14 cellular contexts compared by ENCODE assay signal in the genomic region with DNA sequence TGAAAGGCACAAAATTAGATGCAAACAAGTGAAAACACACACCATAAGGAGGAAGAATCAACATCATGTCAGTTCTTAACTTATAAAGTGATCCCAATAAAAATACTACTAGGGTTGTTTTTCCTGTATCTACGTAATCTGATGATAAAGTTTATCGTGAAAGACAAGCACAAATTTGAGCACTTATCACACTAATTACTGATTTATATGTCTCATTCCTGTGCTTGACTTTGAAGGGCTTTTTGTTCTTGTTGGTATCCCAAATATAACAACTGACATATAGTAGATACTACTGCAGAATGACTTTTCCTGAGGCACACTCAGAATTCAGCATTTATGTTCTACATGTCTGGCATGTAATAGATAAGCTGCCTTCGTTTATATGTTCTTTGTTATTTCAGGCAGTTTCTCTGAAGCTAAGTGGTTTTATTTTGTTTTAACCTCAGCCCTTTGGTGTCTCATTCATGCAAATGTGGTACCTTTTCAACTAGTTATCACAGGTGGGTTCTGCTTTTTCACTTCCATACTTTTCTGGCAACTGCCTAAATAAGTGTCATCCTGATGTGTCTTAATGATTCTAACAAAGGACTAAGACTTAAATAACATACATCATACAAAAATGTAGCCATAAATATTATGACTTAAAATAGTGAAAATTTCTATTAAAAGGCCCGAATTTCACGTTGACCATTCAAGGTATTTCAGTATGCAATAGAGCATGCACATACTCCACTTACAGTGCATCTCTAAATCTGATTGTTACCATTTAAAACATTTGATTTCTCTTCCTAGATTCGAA.
DNase-seq lines count a peak whose midpoint lies in the region; ATAC-seq and TF ChIP-seq lines count a peak whose summit lies in the region.
"Had no signal": no experiment of that assay in that cellular context is flagged by ENCODE, and none has a peak within 500 bp of the region (broad histone marks: within the 10 kb centered on the region; RNA-seq: fewer than 3 reads in every experiment).

No MANE protein-coding gene starts in this region.

- no peaks in the 10 kb centered on the region for H3K9me3 ChIP-seq in right atrium auricular region
- H3K9me3 ChIP-seq: esophagus muscularis mucosa, sigmoid colon, upper lobe of right lung had no signal

- TF ChIP-seq CTCF in GM12865 (IDR thresholded peaks at IDR 0.05; ENCODE audit: insufficient read depth, low read depth, low read length, missing control alignments) (no peak), foreskin fibroblast (IDR thresholded peaks at IDR 0.05; ENCODE audit: low read depth, low read length) (no peak), right atrium auricular region (IDR thresholded peaks at IDR 0.05) (no peak)

- H3K4me3 Mint-ChIP-seq in activated T-helper 17 cell treated with anti-CD3 and anti-CD28 coated beads, Interleukin-2, amount 50 U/mL, for 72 hours = no peak overlapping the region

- H3K27me3 Mint-ChIP-seq in activated T-helper 17 cell treated with anti-CD3 and anti-CD28 coated beads, Interleukin-2, amount 50 U/mL, for 72 hours = no peaks in the 10 kb centered on the region

- no peak overlapping the region for H3K4me3 ChIP-seq in GM12865 (ENCODE audit: low read depth, low read length)
- no peak overlapping the region for H3K4me3 ChIP-seq in foreskin fibroblast (ENCODE audit: low read depth in 1 of 2, low read length in 2 of 2)
- no peak overlapping the region for H3K4me3 ChIP-seq in right atrium auricular region
- H3K4me3 ChIP-seq: esophagus muscularis mucosa, GM23248, sigmoid colon, upper lobe of right lung had no signal

- H3K36me3 Mint-ChIP-seq in activated T-helper 17 cell treated with anti-CD3 and anti-CD28 coated beads, Interleukin-2, amount 50 U/mL, for 72 hours (ENCODE audit: low read depth) = peaks cover 93% of the 10 kb centered on the region

- H3K27me3 ChIP-seq in right atrium auricular region = no peaks in the 10 kb centered on the region
- H3K27me3 ChIP-seq: esophagus muscularis mucosa, sigmoid colon, upper lobe of right lung had no signal

- H3K4me1 Mint-ChIP-seq in activated T-helper 17 cell treated with anti-CD3 and anti-CD28 coated beads, Interleukin-2, amount 50 U/mL, for 72 hours = peaks cover 19% of the 10 kb centered on the region

- ATAC-seq in GM21381 (IDR thresholded peaks at IDR 0.05; ENCODE audit: unreplicated experiment) = peak; percentile 85
- peak; percentile 71 for ATAC-seq in HG03108 (IDR thresholded peaks at IDR 0.05; ENCODE audit: unreplicated experiment)
- ATAC-seq in activated T-helper 17 cell treated with anti-CD3 and anti-CD28 coated beads, Interleukin-2, amount 50 U/mL, for 72 hours (replicated peaks) = no peak

- no peak overlapping the region for H3K27ac ChIP-seq in right atrium auricular region
- H3K27ac ChIP-seq: esophagus muscularis mucosa, GM23248, sigmoid colon, upper lobe of right lung had no signal

- H3K27ac Mint-ChIP-seq in activated T-helper 17 cell treated with anti-CD3 and anti-CD28 coated beads, Interleukin-2, amount 50 U/mL, for 72 hours = peak overlapping the region; percentile 28

- H3K9me3 Mint-ChIP-seq in activated T-helper 17 cell treated with anti-CD3 and anti-CD28 coated beads, Interleukin-2, amount 50 U/mL, for 72 hours = no peaks in the 10 kb centered on the region

- peaks cover 0 to 7% of the 10 kb centered on the region in 2 donors for H3K4me1 ChIP-seq in right atrium auricular region
- H3K4me1 ChIP-seq: sigmoid colon had no signal

- no peaks in the 10 kb centered on the region for H3K36me3 ChIP-seq in right atrium auricular region
- H3K36me3 ChIP-seq: sigmoid colon, upper lobe of right lung had no signal

- peak; percentile 42 for DNase-seq in GM12865 (ENCODE audit: low read depth)
- DNase-seq in foreskin fibroblast = no peak
- no peak for DNase-seq in middle frontal gyrus (ENCODE audit: extremely low spot score, low spot score)
- DNase-seq in right atrium auricular region (ENCODE audit: low spot score) = no peak
- DNase-seq in DMS 273 treated with DMSO at 0.1 percent for 48 hours (lab: John Stamatoyannopoulos, UW) = no peak
- DNase-seq: GM23248, NCI-H146, sigmoid colon, T-helper 9 cell, upper lobe of right lung had no signal
